8 cellular contexts compared by ENCODE assay signal in genomic region chr7:6636741-6637543, GRCh38. TPM values are rescaled to one million over a fixed set of nuclear protein-coding genes. Genes with fewer than 3 reads are reported as not detected.
DNase-seq lines count a peak whose midpoint lies in the region; ATAC-seq and TF ChIP-seq lines count a peak whose summit lies in the region.

Gene ZNF316 (plus strand): TSS chr7:6637318. CDS start chr7:6642410, 5,092 bp downstream.

- peak within 1 kb of the TSS; percentile 82 for H3K4me3 Mint-ChIP-seq in activated CD4-positive, alpha-beta memory T cell treated with anti-CD3 and anti-CD28 coated beads, Interleukin-2, amount 10 ng/mL, durations not matched to agents 7 days and 5 days
- H3K4me3 Mint-ChIP-seq in effector memory CD8-positive, alpha-beta T cell: peak within 1 kb of the TSS; percentile 84 to 90

- in situ Hi-C loops in GM13976 (cut with MboI; ENCODE audit: low sequenced_read_pairs, unreplicated experiment): no loop called here

- POLR2A ChIA-PET in activated CD4-positive, alpha-beta memory T cell treated with anti-CD3 and anti-CD28 coated beads, Interleukin-2, amount 10 ng/mL, durations not matched to agents 7 days and 5 days (lab: Charles Lee): interaction anchor here (1.0 to 1.4 kb wide), 2 partner anchors 15 to 47 kb away, joined by 4 to 5 read pairs; partner anchors contain the start of gene INTS15

- ATAC-seq in effector memory CD8-positive, alpha-beta T cell (replicated peaks): peak; percentile 71

- H3K36me3 Mint-ChIP-seq in activated CD4-positive, alpha-beta memory T cell treated with anti-CD3 and anti-CD28 coated beads, Interleukin-2, amount 10 ng/mL, durations not matched to agents 7 days and 5 days (ENCODE audit: low read depth): peaks cover 29% of the 10 kb centered on the region
- H3K36me3 Mint-ChIP-seq in effector memory CD8-positive, alpha-beta T cell (ENCODE audit: insufficient read depth): peaks cover 10% of the 10 kb centered on the region

- no peak for TF ChIP-seq CTCF in GM13976 (IDR thresholded peaks at IDR 0.05; ENCODE audit: borderline replicate concordance, control extremely low read depth, extremely low read depth, insufficient read depth, missing control alignments)

- peak within 1 kb of the TSS; percentile 74 for H3K27ac Mint-ChIP-seq in activated CD4-positive, alpha-beta memory T cell treated with anti-CD3 and anti-CD28 coated beads, Interleukin-2, amount 10 ng/mL, durations not matched to agents 7 days and 5 days
- peak within 1 kb of the TSS; percentile 90 to 94 for H3K27ac Mint-ChIP-seq in effector memory CD8-positive, alpha-beta T cell

- peaks cover 3% of the 10 kb centered on the region for H3K9me3 Mint-ChIP-seq in activated CD4-positive, alpha-beta memory T cell treated with anti-CD3 and anti-CD28 coated beads, Interleukin-2, amount 10 ng/mL, durations not matched to agents 7 days and 5 days
- no peaks in the 10 kb centered on the region for H3K9me3 Mint-ChIP-seq in effector memory CD8-positive, alpha-beta T cell

- CTCF ChIA-PET in activated CD4-positive, alpha-beta memory T cell treated with anti-CD3 and anti-CD28 coated beads, Interleukin-2, amount 10 ng/mL, durations not matched to agents 7 days and 5 days (lab: Charles Lee): no interaction called here

- DNase-seq in GM13976 (ENCODE audit: low spot score): peak; percentile 96
- DNase-seq in HCEC 1CT: peak; percentile 36
- peak; percentile 64 for DNase-seq in NAMALWA (ENCODE audit: low spot score)
- peak; percentile 65 for DNase-seq in activated CD4-positive, alpha-beta memory T cell treated with anti-CD3 and anti-CD28 coated beads, Interleukin-2, amount 10 ng/mL, durations not matched to agents 7 days and 5 days
- DNase-seq in effector memory CD8-positive, alpha-beta T cell: peak in 2 of 3 experiments; percentile 48 to 64
- peak; percentile 92 for DNase-seq in mesenteric fat pad (ENCODE audit: low spot score)
- peak; percentile 55 for DNase-seq in stimulated activated CD8-positive, alpha-beta memory T cell treated with anti-CD3 and anti-CD28 coated beads, Interleukin-12 subunit alpha, Interleukin-12 subunit beta, amount 100 ng/mL, for 4 hours (ENCODE audit: low read depth)
- no peak for DNase-seq in NCI-H2107 (lab: John Stamatoyannopoulos, UW)

- peaks cover 32% of the 10 kb centered on the region for H3K4me1 Mint-ChIP-seq in activated CD4-positive, alpha-beta memory T cell treated with anti-CD3 and anti-CD28 coated beads, Interleukin-2, amount 10 ng/mL, durations not matched to agents 7 days and 5 days
- peaks cover 25 to 32% of the 10 kb centered on the region in 2 donors for H3K4me1 Mint-ChIP-seq in effector memory CD8-positive, alpha-beta T cell (ENCODE audit: low read depth in 2 of 2)

- no peaks in the 10 kb centered on the region for H3K27me3 Mint-ChIP-seq in activated CD4-positive, alpha-beta memory T cell treated with anti-CD3 and anti-CD28 coated beads, Interleukin-2, amount 10 ng/mL, durations not matched to agents 7 days and 5 days
- H3K27me3 Mint-ChIP-seq in effector memory CD8-positive, alpha-beta T cell: no peaks in the 10 kb centered on the region

RNA-seq across cellular contexts. Expression of gene ZNF316, which starts in this region (rescaled TPM):
- 10 to 100 TPM; 23.4 to 26.1 TPM for total RNA-seq in activated CD4-positive, alpha-beta memory T cell treated with anti-CD3 and anti-CD28 coated beads, Interleukin-2, amount 10 ng/mL, durations not matched to agents 7 days and 5 days
- 27.7 TPM for total RNA-seq in mesenteric fat pad
